11 cellular contexts compared by ENCODE assay signal in genomic region chr17:3962217-3963069, GRCh38. TPM values are rescaled to one million over a fixed set of nuclear protein-coding genes. Genes with fewer than 3 reads are reported as not detected.
DNase-seq lines count a peak whose midpoint lies in the region; ATAC-seq, FAIRE-seq and TF ChIP-seq lines count a peak whose summit lies in the region.
"Had no signal": no experiment of that assay in that cellular context is flagged by ENCODE, and none has a peak within 500 bp of the region (broad histone marks: within the 10 kb centered on the region; RNA-seq: fewer than 3 reads in every experiment).

No MANE protein-coding gene starts in this region.

- H3K4me3 ChIP-seq in mucosa of stomach (ENCODE audit: low read length) (peak overlapping the region; percentile 75), MG63 (no peak overlapping the region)

- TF ChIP-seq CTCF in CD14-positive monocyte (IDR thresholded peaks at IDR 0.05): no peak
- TF ChIP-seq CTCF in GM13976 (IDR thresholded peaks at IDR 0.05; ENCODE audit: borderline replicate concordance, control extremely low read depth, extremely low read depth, insufficient read depth, missing control alignments): no peak

- H3K9ac ChIP-seq in mucosa of stomach (ENCODE audit: low read length): peak overlapping the region; percentile 79

- in situ Hi-C loops in GM13976 (cut with MboI; ENCODE audit: low sequenced_read_pairs, unreplicated experiment): no loop called here

- no peaks in the 10 kb centered on the region for H3K9me3 Mint-ChIP-seq in CD14-positive monocyte
- no peaks in the 10 kb centered on the region for H3K9me3 Mint-ChIP-seq in activated T-helper 17 cell treated with anti-CD3 and anti-CD28 coated beads, Interleukin-2, amount 50 U/mL, for 72 hours

- H3K9me3 ChIP-seq in mucosa of stomach (ENCODE audit: control insufficient read depth, low read length) (no peaks in the 10 kb centered on the region), MG63 (no peaks in the 10 kb centered on the region)
- H3K9me3 ChIP-seq: body of pancreas had no signal

- intact Hi-C loops in CD14-positive monocyte (cut with micrococcal nuclease): loop anchor here in 1 of 2 donors (5.0 kb wide), 2 partner anchors 40 to 45 kb away; partner anchors contain the start of gene P2RX1

- peaks cover 6% of the 10 kb centered on the region for H3K36me3 ChIP-seq in mucosa of stomach (ENCODE audit: control insufficient read depth, insufficient read depth, low read length)
- no peaks in the 10 kb centered on the region for H3K36me3 ChIP-seq in MG63

- DNase-seq in CD14-positive monocyte (ENCODE audit: low spot score) (no peak), GM18507 (ENCODE audit: extremely low spot score, insufficient read length, low read depth) (no peak), activated gamma-delta T cell (lab: John Stamatoyannopoulos, UW) (no peak), MG63 (no peak), GM13976 (ENCODE audit: low spot score) (no peak)
- DNase-seq: body of pancreas, kidney glomerular epithelial cell, NCI-H1930 had no signal

- peaks cover 49% of the 10 kb centered on the region for H3K4me1 Mint-ChIP-seq in CD14-positive monocyte
- H3K4me1 Mint-ChIP-seq in activated T-helper 17 cell treated with anti-CD3 and anti-CD28 coated beads, Interleukin-2, amount 50 U/mL, for 72 hours: peaks cover 30% of the 10 kb centered on the region

- no peak for ATAC-seq in activated T-helper 17 cell treated with anti-CD3 and anti-CD28 coated beads, Interleukin-2, amount 50 U/mL, for 72 hours (replicated peaks)
- ATAC-seq in GM18502 (IDR thresholded peaks at IDR 0.05; ENCODE audit: poor library complexity, unreplicated experiment): no peak
- ATAC-seq: body of pancreas had no signal

- peak; percentile 56 for FAIRE-seq in GM18507 (lab: Jason Lieb, UNC)

- peaks cover 13 to 20% of the 10 kb centered on the region in 2 donors for H3K36me3 Mint-ChIP-seq in CD14-positive monocyte
- peaks cover 19% of the 10 kb centered on the region for H3K36me3 Mint-ChIP-seq in activated T-helper 17 cell treated with anti-CD3 and anti-CD28 coated beads, Interleukin-2, amount 50 U/mL, for 72 hours (ENCODE audit: low read depth)

- H3K27me3 Mint-ChIP-seq in CD14-positive monocyte (ENCODE audit: low read depth in 3 of 3): peaks cover 0 to 3% (median 2%) of the 10 kb centered on the region in 3 donors
- H3K27me3 Mint-ChIP-seq in activated T-helper 17 cell treated with anti-CD3 and anti-CD28 coated beads, Interleukin-2, amount 50 U/mL, for 72 hours: no peaks in the 10 kb centered on the region

- no peaks in the 10 kb centered on the region for H3K27me3 ChIP-seq in mucosa of stomach (ENCODE audit: control insufficient read depth, insufficient read depth, low read length)
- no peaks in the 10 kb centered on the region for H3K27me3 ChIP-seq in MG63
- H3K27me3 ChIP-seq: body of pancreas had no signal

- H3K27ac Mint-ChIP-seq in CD14-positive monocyte: peak overlapping the region; percentile 47 to 94 (median 75)
- H3K27ac Mint-ChIP-seq in activated T-helper 17 cell treated with anti-CD3 and anti-CD28 coated beads, Interleukin-2, amount 50 U/mL, for 72 hours: peak overlapping the region; percentile 90

- peaks cover 71% of the 10 kb centered on the region for H3K4me1 ChIP-seq in mucosa of stomach (ENCODE audit: control insufficient read depth, insufficient read depth, low read length)

- peak overlapping the region; percentile 82 to 86 for H3K4me3 Mint-ChIP-seq in CD14-positive monocyte
- peak overlapping the region; percentile 89 for H3K4me3 Mint-ChIP-seq in activated T-helper 17 cell treated with anti-CD3 and anti-CD28 coated beads, Interleukin-2, amount 50 U/mL, for 72 hours

RNA-seq across cellular contexts. Expression of gene ATP2A3, which starts 1.8 kb away (rescaled TPM):
- 1 to 10 TPM; 6.9 to 9.5 TPM for polyA plus RNA-seq in CD14-positive monocyte
- 100 to 1,000 TPM in 1 of 2 donors, 10 to 100 TPM in 1; 81.5 to 153 TPM for total RNA-seq in activated T-helper 17 cell treated with anti-CD3 and anti-CD28 coated beads, Interleukin-2, amount 50 U/mL, for 72 hours
- 0.32 and 1.2 TPM in 2 replicates for total RNA-seq in MG63 (2014; rRNA removed; shearing (Covaris generic); ENCODE audit: low replicate concordance)

RNA-seq across cellular contexts. Expression of gene P2RX1, which starts 46.2 kb away (rescaled TPM):
- 10 to 100 TPM; 22.9 to 33.8 TPM for polyA plus RNA-seq in CD14-positive monocyte
- total RNA-seq in activated T-helper 17 cell treated with anti-CD3 and anti-CD28 coated beads, Interleukin-2, amount 50 U/mL, for 72 hours: 1 to 10 TPM in 1 of 2 donors, not detected in 1; 1.6 TPM
- total RNA-seq in MG63 (2014; rRNA removed; shearing (Covaris generic); ENCODE audit: low replicate concordance): not detected in 2 replicates

Comparison
In these comparisons a context has a peak if more than half of its experiments do, and no peak if none do; other contexts are left out.
1. RNA of gene ATP2A3, which starts 1.8 kb away (total RNA-seq): 81.5 to 153 TPM in activated T-helper 17 cell treated with anti-CD3 and anti-CD28 coated beads, Interleukin-2, amount 50 U/mL, for 72 hours; 0.32 to 1.2 TPM in MG63; every median in the first group is over 10 times any median in the second.